Comparison of ENCODE assay signal across 28 cellular contexts in the genomic region with DNA sequence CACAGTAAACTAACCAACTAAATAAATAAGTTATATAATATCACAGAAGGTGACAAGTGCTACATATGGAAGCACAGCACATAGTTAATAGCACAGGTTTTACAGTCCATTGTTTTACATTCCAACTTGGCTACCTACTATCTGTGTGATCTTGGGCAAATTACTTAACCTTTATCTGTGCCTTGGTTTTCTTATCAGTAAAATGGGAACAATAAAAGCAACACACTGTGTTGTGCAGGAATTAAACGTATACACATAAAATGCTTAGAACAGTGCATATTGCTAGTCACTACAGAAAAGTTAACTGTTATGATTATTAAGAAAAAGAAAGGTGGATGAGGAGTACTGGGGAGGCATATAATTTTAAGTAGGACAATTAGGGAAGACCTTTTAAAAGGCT.
"Had no signal": no experiment of that assay in that cellular context is flagged by ENCODE, and none has a peak within 500 bp of the region (broad histone marks: within the 10 kb centered on the region; RNA-seq: fewer than 3 reads in every experiment).

No MANE protein-coding gene starts in this region.

- H3K27ac Mint-ChIP-seq: stimulated activated memory B cell treated with anti-CD40 and anti-IgM and Interleukin-4, amounts not matched to agents 10 μg/mL and 1 μg/mL and 100 μg/mL, for 72 hours; stimulated activated naive B cell treated with anti-CD40 and anti-IgM and Interleukin-4, amounts not matched to agents 10 μg/mL and 1 μg/mL and 100 μg/mL, for 72 hours; stimulated activated naive CD8-positive, alpha-beta T cell treated with anti-CD3 and anti-CD28 coated beads, Interleukin-15, amount 100 ng/mL, for 72 hours; stimulated activated naive CD8-positive, alpha-beta T cell treated with anti-CD3 and anti-CD28 coated beads, Interleukin-15, Interleukin-2, amounts not matched to agents 100 ng/mL and 50 ng/mL, for 24 hours; type B pancreatic cell had no signal

- H3K4me1 ChIP-seq: stomach, suprapubic skin, testis, thyroid gland, tibial artery, tibial nerve, transverse colon, upper lobe of left lung, upper lobe of right lung, uterus, vagina had no signal

- H3K4me3 ChIP-seq: stomach, suprapubic skin, testis, thoracic aorta, thyroid gland, tibial artery, tibial nerve, transverse colon, upper lobe of left lung, upper lobe of right lung, uterus, vagina had no signal

- H3K27ac ChIP-seq: stomach, suprapubic skin, testis, thoracic aorta, thyroid gland, tibial artery, tibial nerve, transverse colon, upper lobe of left lung, upper lobe of right lung, uterus, vagina had no signal

- ATAC-seq: stimulated activated memory B cell treated with anti-CD40 and anti-IgM and Interleukin-4, amounts not matched to agents 10 μg/mL and 1 μg/mL and 100 μg/mL, for 72 hours; stimulated activated naive B cell treated with anti-CD40 and anti-IgM and Interleukin-4, amounts not matched to agents 10 μg/mL and 1 μg/mL and 100 μg/mL, for 72 hours; stimulated activated naive CD8-positive, alpha-beta T cell treated with anti-CD3 and anti-CD28 coated beads, Interleukin-15, amount 100 ng/mL, for 72 hours; stimulated activated naive CD8-positive, alpha-beta T cell treated with anti-CD3 and anti-CD28 coated beads, Interleukin-15, Interleukin-2, amounts not matched to agents 100 U/mL and 50 U/mL, for 24 hours; upper lobe of right lung had no signal

- H3K4me3 Mint-ChIP-seq: stimulated activated memory B cell treated with anti-CD40 and anti-IgM and Interleukin-4, amounts not matched to agents 10 μg/mL and 1 μg/mL and 100 μg/mL, for 72 hours; stimulated activated naive B cell treated with anti-CD40 and anti-IgM and Interleukin-4, amounts not matched to agents 10 μg/mL and 1 μg/mL and 100 μg/mL, for 72 hours; stimulated activated naive CD8-positive, alpha-beta T cell treated with anti-CD3 and anti-CD28 coated beads, Interleukin-15, amount 100 ng/mL, for 72 hours; stimulated activated naive CD8-positive, alpha-beta T cell treated with anti-CD3 and anti-CD28 coated beads, Interleukin-15, Interleukin-2, amounts not matched to agents 100 ng/mL and 50 ng/mL, for 24 hours; type B pancreatic cell had no signal

- H3K4me1 Mint-ChIP-seq: stimulated activated memory B cell treated with anti-CD40 and anti-IgM and Interleukin-4, amounts not matched to agents 10 μg/mL and 1 μg/mL and 100 μg/mL, for 72 hours; stimulated activated naive B cell treated with anti-CD40 and anti-IgM and Interleukin-4, amounts not matched to agents 10 μg/mL and 1 μg/mL and 100 μg/mL, for 72 hours; stimulated activated naive CD8-positive, alpha-beta T cell treated with anti-CD3 and anti-CD28 coated beads, Interleukin-15, amount 100 ng/mL, for 72 hours had no signal

- H3K9me3 Mint-ChIP-seq: stimulated activated memory B cell treated with anti-CD40 and anti-IgM and Interleukin-4, amounts not matched to agents 10 μg/mL and 1 μg/mL and 100 μg/mL, for 72 hours; stimulated activated naive B cell treated with anti-CD40 and anti-IgM and Interleukin-4, amounts not matched to agents 10 μg/mL and 1 μg/mL and 100 μg/mL, for 72 hours; stimulated activated naive CD8-positive, alpha-beta T cell treated with anti-CD3 and anti-CD28 coated beads, Interleukin-15, amount 100 ng/mL, for 72 hours; stimulated activated naive CD8-positive, alpha-beta T cell treated with anti-CD3 and anti-CD28 coated beads, Interleukin-15, Interleukin-2, amounts not matched to agents 100 ng/mL and 50 ng/mL, for 24 hours; type B pancreatic cell had no signal

- H3K9me3 ChIP-seq: stomach, suprapubic skin, testis, thoracic aorta, thyroid gland, tibial artery, tibial nerve, transverse colon, upper lobe of left lung, upper lobe of right lung, uterus, vagina had no signal

- H3K36me3 ChIP-seq: thoracic aorta, thyroid gland, transverse colon, uterus, vagina had no signal

- DNase-seq: stimulated activated CD4-positive, alpha-beta T cell treated with anti-CD3 and anti-CD28 coated beads, Interleukin-2, amount 100 ng/mL, for 48 hours; stimulated activated CD4-positive, alpha-beta T cell treated with anti-CD3 and anti-CD28 coated beads, Interleukin-4, amount 100 ng/mL, for 1 hour; stimulated activated CD4-positive, alpha-beta T cell treated with anti-CD3 and anti-CD28 coated beads, Interleukin-4, amount 100 ng/mL, for 24 hours; stimulated activated CD4-positive, alpha-beta T cell treated with anti-CD3 and anti-CD28 coated beads, Interleukin-4, amount 100 ng/mL, for 4 hours; stimulated activated CD8-positive, alpha-beta memory T cell treated with anti-CD3 and anti-CD28 coated beads, Interleukin-4, amount 100 ng/mL, for 48 hours; stimulated activated naive B cell treated with anti-CD40 and anti-IgM and Interleukin-4, amounts not matched to agents 10 μg/mL and 1 μg/mL and 100 μg/mL, for 72 hours; stimulated activated naive CD4-positive, alpha-beta T cell; stimulated activated naive CD4-positive, alpha-beta T cell treated with Interleukin-2 at 50 U/mL for 16 hours; stimulated activated naive CD8-positive, alpha-beta T cell treated with anti-CD3 and anti-CD28 coated beads, Interleukin-15, amount 100 ng/mL, for 72 hours; stimulated activated naive CD8-positive, alpha-beta T cell treated with anti-CD3 and anti-CD28 coated beads, Interleukin-15, Interleukin-2, amounts not matched to agents 100 U/mL and 50 U/mL, for 24 hours; stomach; substantia nigra; testis; thyroid gland; tibial artery; transverse colon; trophoblast cell; upper lobe of left lung; upper lobe of right lung; uterus had no signal

- FAIRE-seq: urothelium cell line had no signal

- H3K27me3 ChIP-seq: stomach, suprapubic skin, testis, thyroid gland, tibial artery, tibial nerve, transverse colon, upper lobe of left lung, upper lobe of right lung, uterus, vagina had no signal
